12 cellular contexts compared by ENCODE assay signal in genomic region chr3:11769704-11770103, GRCh38.
DNase-seq lines count a peak whose midpoint lies in the region; ATAC-seq and TF ChIP-seq lines count a peak whose summit lies in the region.
"Had no signal": no experiment of that assay in that cellular context is flagged by ENCODE, and none has a peak within 500 bp of the region (broad histone marks: within the 10 kb centered on the region; RNA-seq: fewer than 3 reads in every experiment).

No MANE protein-coding gene starts in this region.

- no peaks in the 10 kb centered on the region for H3K9me2 ChIP-seq in neural cell (ENCODE audit: insufficient read depth, low read length)

- TF ChIP-seq EP300 in neural cell (conservative IDR thresholded peaks at IDR 0.05; ENCODE audit: poor library complexity, severe bottlenecking), result no peak

- H3K36me3 Mint-ChIP-seq in CD4-positive, CD25-positive, alpha-beta regulatory T cell, result no peaks in the 10 kb centered on the region
- peaks cover 8% of the 10 kb centered on the region for H3K36me3 Mint-ChIP-seq in brain
- peaks cover 5% of the 10 kb centered on the region for H3K36me3 Mint-ChIP-seq in activated T-helper 17 cell treated with anti-CD3 and anti-CD28 coated beads, Interleukin-2, amount 50 U/mL, for 72 hours (ENCODE audit: low read depth)

- H3K4me3 Mint-ChIP-seq in CD4-positive, CD25-positive, alpha-beta regulatory T cell, result peak overlapping the region in 1 of 4 donors; percentile 77
- peak overlapping the region in 2 of 5 experiments; percentile 27 to 64 for H3K4me3 Mint-ChIP-seq in brain
- H3K4me3 Mint-ChIP-seq in activated T-helper 17 cell treated with anti-CD3 and anti-CD28 coated beads, Interleukin-2, amount 50 U/mL, for 72 hours, result no peak overlapping the region

- H3K27me3 ChIP-seq in CD4-positive, CD25-positive, alpha-beta regulatory T cell (ENCODE audit: control insufficient read depth, insufficient read depth, low read length), result no peaks in the 10 kb centered on the region
- H3K27me3 ChIP-seq in DND-41 (ENCODE audit: insufficient read depth, low read length, poor library complexity), result no peaks in the 10 kb centered on the region
- H3K27me3 ChIP-seq in neural cell (ENCODE audit: insufficient read depth, low read depth, low read length), result no peaks in the 10 kb centered on the region
- H3K27me3 ChIP-seq: ascending aorta, BLaER1, ovary had no signal

- H3K27ac ChIP-seq in CD4-positive, CD25-positive, alpha-beta regulatory T cell (ENCODE audit: insufficient read depth, low read length, poor library complexity, severe bottlenecking), result peak overlapping the region; percentile 72
- no peak overlapping the region for H3K27ac ChIP-seq in DND-41 (ENCODE audit: low read length)
- peak overlapping the region; percentile 71 for H3K27ac ChIP-seq in neural cell (ENCODE audit: low read length)
- H3K27ac ChIP-seq: ascending aorta, BLaER1, ovary had no signal

- DNase-seq in CD4-positive, CD25-positive, alpha-beta regulatory T cell, result no peak
- DNase-seq in DND-41 (no peak), SW 1271 (lab: John Stamatoyannopoulos, UW) (no peak), anterior cingulate cortex (lab: John Stamatoyannopoulos, UW) (no peak)
- DNase-seq: NCI-H1694 treated with DMSO at 0.1 percent for 48 hours had no signal

- H3K4me3 ChIP-seq in CD4-positive, CD25-positive, alpha-beta regulatory T cell (ENCODE audit: low read depth, low read length), result peak overlapping the region; percentile 57
- H3K4me3 ChIP-seq in DND-41 (ENCODE audit: low read depth in 1 of 2, low read length in 2 of 2) (no peak overlapping the region), neural cell (ENCODE audit: low read length) (peak overlapping the region; percentile 51)
- H3K4me3 ChIP-seq: BLaER1, ovary had no signal

- ATAC-seq in CD4-positive, CD25-positive, alpha-beta regulatory T cell (ENCODE audit: low read depth in 2 of 2), result no peak
- ATAC-seq in DND-41 (ENCODE audit: insufficient read depth, low read depth), result no peak
- no peak for ATAC-seq in activated T-helper 17 cell treated with anti-CD3 and anti-CD28 coated beads, Interleukin-2, amount 50 U/mL, for 72 hours (replicated peaks)

- peaks cover 10 to 29% (median 20%) of the 10 kb centered on the region in 4 donors for H3K4me1 Mint-ChIP-seq in CD4-positive, CD25-positive, alpha-beta regulatory T cell
- peaks cover 33% of the 10 kb centered on the region for H3K4me1 Mint-ChIP-seq in brain
- H3K4me1 Mint-ChIP-seq in activated T-helper 17 cell treated with anti-CD3 and anti-CD28 coated beads, Interleukin-2, amount 50 U/mL, for 72 hours, result peaks cover 15% of the 10 kb centered on the region

- peaks cover under 1% of the 10 kb centered on the region for H3K27me3 Mint-ChIP-seq in CD4-positive, CD25-positive, alpha-beta regulatory T cell
- H3K27me3 Mint-ChIP-seq in brain, result no peaks in the 10 kb centered on the region
- H3K27me3 Mint-ChIP-seq in activated T-helper 17 cell treated with anti-CD3 and anti-CD28 coated beads, Interleukin-2, amount 50 U/mL, for 72 hours, result no peaks in the 10 kb centered on the region
- H3K27me3 Mint-ChIP-seq: activated T-cell treated with anti-CD3 and anti-CD28 coated beads, Interleukin-2, amount 50 U/mL, for 24 hours had no signal

- no peaks in the 10 kb centered on the region for H3K9me3 ChIP-seq in CD4-positive, CD25-positive, alpha-beta regulatory T cell (ENCODE audit: control insufficient read depth in 2 of 2, low read length in 2 of 2)
- H3K9me3 ChIP-seq in DND-41 (ENCODE audit: insufficient read depth, low read length, severe bottlenecking) (no peaks in the 10 kb centered on the region), neural cell (ENCODE audit: low read length) (no peaks in the 10 kb centered on the region)
- H3K9me3 ChIP-seq: ascending aorta, BLaER1, ovary had no signal

- H3K9ac ChIP-seq in DND-41 (ENCODE audit: low read depth, low read length) (no peak overlapping the region), neural cell (ENCODE audit: low read length) (peak overlapping the region; percentile 57)
- H3K9ac ChIP-seq: BLaER1 had no signal

- H3F3A ChIP-seq in neural cell (ENCODE audit: insufficient read depth, low read length, poor library complexity, severe bottlenecking), result no peaks in the 10 kb centered on the region

- H3K79me2 ChIP-seq in DND-41 (ENCODE audit: insufficient read depth, low read length) (no peaks in the 10 kb centered on the region), neural cell (replicated peaks; ENCODE audit: insufficient read depth, low read length) (no peaks in the 10 kb centered on the region)

- TF ChIP-seq CTCF in DND-41 (IDR thresholded peaks at IDR 0.05; ENCODE audit: borderline replicate concordance, extremely low read depth, low read length, poor library complexity, severe bottlenecking) (no peak), brain (conservative IDR thresholded peaks at IDR 0.05) (no peak), neural cell (IDR thresholded peaks at IDR 0.05; ENCODE audit: poor library complexity, severe bottlenecking) (no peak)

- H3K9me3 Mint-ChIP-seq in CD4-positive, CD25-positive, alpha-beta regulatory T cell, result no peaks in the 10 kb centered on the region
- peaks cover 0 to 6% (median 0%) of the 10 kb centered on the region in 5 experiments for H3K9me3 Mint-ChIP-seq in brain
- no peaks in the 10 kb centered on the region for H3K9me3 Mint-ChIP-seq in activated T-helper 17 cell treated with anti-CD3 and anti-CD28 coated beads, Interleukin-2, amount 50 U/mL, for 72 hours
- H3K9me3 Mint-ChIP-seq: activated T-cell treated with anti-CD3 and anti-CD28 coated beads, Interleukin-2, amount 50 U/mL, for 24 hours had no signal

- no peaks in the 10 kb centered on the region for H3K36me3 ChIP-seq in CD4-positive, CD25-positive, alpha-beta regulatory T cell (ENCODE audit: control insufficient read depth, insufficient read depth, low read length)
- H3K36me3 ChIP-seq in DND-41 (ENCODE audit: insufficient read depth, low read length), result no peaks in the 10 kb centered on the region
- no peaks in the 10 kb centered on the region for H3K36me3 ChIP-seq in neural cell (ENCODE audit: insufficient read depth, low read length)
- H3K36me3 ChIP-seq: ascending aorta, BLaER1, ovary had no signal

- peak overlapping the region; percentile 68 for H3K4me2 ChIP-seq in DND-41 (ENCODE audit: insufficient read depth, low read length)
- no peak overlapping the region for H3K4me2 ChIP-seq in neural cell (ENCODE audit: low read length)

- peak overlapping the region; percentile 80 for H2AFZ ChIP-seq in DND-41 (ENCODE audit: low read depth, low read length)
- H2AFZ ChIP-seq in neural cell (ENCODE audit: low read depth, low read length), result peak overlapping the region; percentile 3

- TF ChIP-seq RAD21 in neural cell (conservative IDR thresholded peaks at IDR 0.05), result no peak

- peak overlapping the region in 2 of 3 donors; percentile 82 to 91 for H3K27ac Mint-ChIP-seq in CD4-positive, CD25-positive, alpha-beta regulatory T cell
- H3K27ac Mint-ChIP-seq in brain, result peak overlapping the region in 4 of 5 experiments; percentile 12 to 85 (median 67)
- H3K27ac Mint-ChIP-seq in activated T-helper 17 cell treated with anti-CD3 and anti-CD28 coated beads, Interleukin-2, amount 50 U/mL, for 72 hours, result no peak overlapping the region

- H4K20me1 ChIP-seq in DND-41 (ENCODE audit: insufficient read depth, low read length) (no peaks in the 10 kb centered on the region), neural cell (ENCODE audit: insufficient read depth) (no peaks in the 10 kb centered on the region)
- H4K20me1 ChIP-seq: BLaER1 had no signal

- H3K4me1 ChIP-seq in CD4-positive, CD25-positive, alpha-beta regulatory T cell (ENCODE audit: control insufficient read depth, insufficient read depth, low read length, poor library complexity, severe bottlenecking), result peaks cover 17% of the 10 kb centered on the region
- H3K4me1 ChIP-seq in DND-41 (ENCODE audit: insufficient read depth, low read length), result peaks cover 19% of the 10 kb centered on the region

TF ChIP-seq in neural cell, 6 proteins besides CTCF, POLR2A, EP300 and RAD21:
- TF ChIP-seq MXI1 (conservative IDR thresholded peaks at IDR 0.05; ENCODE audit: poor library complexity, severe bottlenecking) (no peak), POLR2AphosphoS5 (IDR thresholded peaks at IDR 0.05) (no peak), REST (IDR thresholded peaks at IDR 0.05; ENCODE audit: borderline replicate concordance) (no peak), EZH2 (IDR thresholded peaks at IDR 0.05; ENCODE audit: borderline replicate concordance, insufficient read depth, low read length, poor library complexity, severe bottlenecking) (no peak), TAF1 (IDR thresholded peaks at IDR 0.05; ENCODE audit: low read depth) (no peak), SMC3 (conservative IDR thresholded peaks at IDR 0.05; ENCODE audit: poor library complexity) (no peak)
TF ChIP-seq in neural cell: peak in this region for 0.

Comparison
In these comparisons a context has a peak if more than half of its experiments do, and no peak if none do; other contexts are left out.
1. H3K4me3 ChIP-seq: peak in CD4-positive, CD25-positive, alpha-beta regulatory T cell (single experiment) and neural cell (single experiment); none in DND-41 (0 of 2).